1 cellular context compared by ENCODE assay signal in genomic region chr10:18625906-18626305, GRCh38.
TF ChIP-seq lines count a peak whose summit lies in the region.

No MANE protein-coding gene starts in this region.

TF ChIP-seq in IMR-90, 13 proteins besides CTCF, POLR2A, EP300 and RAD21:
- TF ChIP-seq CHD1 (IDR thresholded peaks at IDR 0.05; ENCODE audit: low read depth, low read length) (no peak), BHLHE40 (IDR thresholded peaks at IDR 0.05; ENCODE audit: low read depth, low read length) (no peak), MAFK (IDR thresholded peaks at IDR 0.05; ENCODE audit: low read depth, low read length) (no peak), SMC3 (IDR thresholded peaks at IDR 0.05; ENCODE audit: low read depth, low read length) (no peak), FOS (IDR thresholded peaks at IDR 0.05; ENCODE audit: low read depth, low read length) (no peak), NFE2L2 (IDR thresholded peaks at IDR 0.05; ENCODE audit: low read depth, low read length) (no peak), RFX5 (IDR thresholded peaks at IDR 0.05; ENCODE audit: low read depth, low read length) (no peak), CEBPB (IDR thresholded peaks at IDR 0.05; ENCODE audit: low read depth, low read length) (no peak), RCOR1 (IDR thresholded peaks at IDR 0.05; ENCODE audit: insufficient replicate concordance, low read length) (no peak), MXI1 (IDR thresholded peaks at IDR 0.05; ENCODE audit: borderline replicate concordance, low read depth, low read length) (no peak), ELK1 (IDR thresholded peaks at IDR 0.05; ENCODE audit: borderline replicate concordance, low read depth, low read length) (no peak), MAZ (IDR thresholded peaks at IDR 0.05; ENCODE audit: borderline replicate concordance, low read depth, low read length) (no peak)
- TF ChIP-seq, protein P1, sequence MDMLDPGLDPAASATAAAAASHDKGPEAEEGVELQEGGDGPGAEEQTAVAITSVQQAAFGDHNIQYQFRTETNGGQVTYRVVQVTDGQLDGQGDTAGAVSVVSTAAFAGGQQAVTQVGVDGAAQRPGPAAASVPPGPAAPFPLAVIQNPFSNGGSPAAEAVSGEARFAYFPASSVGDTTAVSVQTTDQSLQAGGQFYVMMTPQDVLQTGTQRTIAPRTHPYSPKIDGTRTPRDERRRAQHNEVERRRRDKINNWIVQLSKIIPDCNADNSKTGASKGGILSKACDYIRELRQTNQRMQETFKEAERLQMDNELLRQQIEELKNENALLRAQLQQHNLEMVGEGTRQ (IDR thresholded peaks at IDR 0.05; ENCODE audit: low read depth, low read length) = no peak
